ENCODE assay signal across 9 cellular contexts in the genomic region with DNA sequence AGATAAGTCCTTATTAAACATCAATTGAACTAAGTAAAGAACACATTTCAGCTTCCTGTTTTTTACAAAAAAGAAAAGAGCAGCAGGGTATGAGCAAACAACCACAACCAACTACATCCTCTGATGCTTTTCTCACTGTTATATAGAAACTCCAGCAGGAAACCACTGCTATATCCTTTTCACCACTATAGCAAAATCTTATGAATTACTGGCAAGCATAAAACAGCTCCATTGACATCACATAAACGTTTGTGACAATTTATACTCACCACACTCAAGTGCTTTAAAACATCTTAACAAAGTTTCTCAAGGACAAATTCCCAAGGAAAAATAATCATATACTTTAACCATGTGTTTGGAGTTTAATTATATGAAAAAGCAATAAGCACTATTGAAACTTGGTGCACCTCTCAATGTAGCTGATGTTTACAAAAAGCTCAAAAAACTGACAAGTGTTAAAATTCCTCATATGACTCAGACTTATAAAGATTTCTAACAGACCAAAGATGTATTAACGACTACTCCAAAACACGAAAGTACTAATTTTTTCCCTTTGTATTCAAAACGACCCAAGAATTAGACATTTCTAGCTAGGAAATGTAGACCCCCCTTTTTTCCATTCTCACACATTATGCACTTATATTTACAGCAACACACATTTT. TPM values are rescaled to one million over a fixed set of nuclear protein-coding genes. Genes with fewer than 3 reads are reported as not detected.
DNase-seq lines count a peak whose midpoint lies in the region; ATAC-seq and TF ChIP-seq lines count a peak whose summit lies in the region.
"Had no signal": no experiment of that assay in that cellular context is flagged by ENCODE, and none has a peak within 500 bp of the region (broad histone marks: within the 10 kb centered on the region; RNA-seq: fewer than 3 reads in every experiment).

No MANE protein-coding gene starts in this region.

- no peaks in the 10 kb centered on the region for H3K36me3 ChIP-seq in BE2C
- H3K36me3 ChIP-seq in WERI-Rb-1 = peaks cover 3% of the 10 kb centered on the region
- H3K36me3 ChIP-seq: cardiac muscle cell had no signal

- peaks cover 40% of the 10 kb centered on the region for H3K4me1 Mint-ChIP-seq in endothelial cell (ENCODE audit: unreplicated experiment)

- H3K9me3 Mint-ChIP-seq in endothelial cell (ENCODE audit: unreplicated experiment) = peaks cover 4% of the 10 kb centered on the region

- H3K9me3 ChIP-seq in BE2C = no peaks in the 10 kb centered on the region
- H3K9me3 ChIP-seq in WERI-Rb-1 (ENCODE audit: severe bottlenecking) = no peaks in the 10 kb centered on the region

- H3K27me3 ChIP-seq in BE2C = peaks cover 23% of the 10 kb centered on the region
- H3K27me3 ChIP-seq in WERI-Rb-1 (ENCODE audit: insufficient read depth, low read depth, severe bottlenecking) = no peaks in the 10 kb centered on the region
- H3K27me3 ChIP-seq: cardiac muscle cell had no signal

- TF ChIP-seq CTCF in endothelial cell (IDR thresholded peaks at IDR 0.05; ENCODE audit: unreplicated experiment) = no peak
- no peak for TF ChIP-seq CTCF in BE2C (IDR thresholded peaks at IDR 0.05; ENCODE audit: low read depth, low read length)
- TF ChIP-seq CTCF in WERI-Rb-1 (IDR thresholded peaks at IDR 0.05; ENCODE audit: low read depth, low read length) = no peak

- no peak for DNase-seq in endothelial cell (ENCODE audit: low spot score)
- no peak for DNase-seq in BE2C
- no peak for DNase-seq in AG08395 (ENCODE audit: low spot score)
- DNase-seq in DMS 273 (lab: John Stamatoyannopoulos, UW; ENCODE audit: unreplicated experiment) = no peak
- DNase-seq in WERI-Rb-1 = no peak

- H3K4me3 ChIP-seq in BE2C (ENCODE audit: low read depth, low read length) (no peak overlapping the region), WERI-Rb-1 (ENCODE audit: low read depth, low read length) (no peak overlapping the region)
- H3K4me3 ChIP-seq: cardiac muscle cell had no signal

- H3K36me3 Mint-ChIP-seq in endothelial cell (ENCODE audit: low read depth, unreplicated experiment) = peaks cover 3% of the 10 kb centered on the region

- peak; percentile 92 for ATAC-seq in GM18499 (IDR thresholded peaks at IDR 0.05; ENCODE audit: insufficient read depth, unreplicated experiment)
- ATAC-seq in GM21447 (IDR thresholded peaks at IDR 0.05; ENCODE audit: unreplicated experiment) = peak; percentile 83
- ATAC-seq in HG03575 (IDR thresholded peaks at IDR 0.05; ENCODE audit: extremely low read depth, insufficient number of reproducible peaks, low FRiP score, unreplicated experiment) = peak; percentile 76

- no peaks in the 10 kb centered on the region for H3K4me1 ChIP-seq in BE2C

- no peak overlapping the region for H3K4me3 Mint-ChIP-seq in endothelial cell (ENCODE audit: unreplicated experiment)

- peaks cover 2% of the 10 kb centered on the region for H3K27me3 Mint-ChIP-seq in endothelial cell (ENCODE audit: unreplicated experiment)

- peak overlapping the region; percentile 67 for H3K27ac Mint-ChIP-seq in endothelial cell (ENCODE audit: unreplicated experiment)

- no peak overlapping the region for H3K27ac ChIP-seq in WERI-Rb-1
- H3K27ac ChIP-seq: cardiac muscle cell had no signal

RNA-seq across cellular contexts. Expression of gene GPRIN3, which starts 12.9 kb away (rescaled TPM):
- 8.9 TPM for total RNA-seq in endothelial cell (ENCODE audit: unreplicated experiment)
- polyA plus RNA-seq in BE2C (2012; ENCODE audit: insufficient read depth, insufficient read length, low read depth) = 0.08 TPM
